8 cellular contexts compared by ENCODE assay signal in genomic region chr1:23657659-23658275, GRCh38. TPM values are rescaled to one million over a fixed set of nuclear protein-coding genes. Genes with fewer than 3 reads are reported as not detected.
DNase-seq lines count a peak whose midpoint lies in the region; ATAC-seq and TF ChIP-seq lines count a peak whose summit lies in the region.

No MANE protein-coding gene starts in this region.

- H3F3A ChIP-seq in GM23338 (replicated peaks; ENCODE audit: low read depth): 0 out of 2 replicates have a peak, but pooled peaks cover 2% of the 10 kb centered on the region

- H3K4me3 ChIP-seq in CD4-positive, CD25-positive, alpha-beta regulatory T cell (ENCODE audit: low read depth, low read length): no peak overlapping the region
- H3K4me3 ChIP-seq in GM23338 (no peak overlapping the region), SJCRH30 (no peak overlapping the region), astrocyte of the cerebellum (ENCODE audit: low read depth, low read length) (no peak overlapping the region)

- H3K4me2 ChIP-seq in GM23338: no peak overlapping the region

- peak in 2 of 3 donors; percentile 17 to 51 for DNase-seq in CD4-positive, CD25-positive, alpha-beta regulatory T cell
- DNase-seq in GM23338 (ENCODE audit: low spot score) (peak; percentile 94), SJCRH30 (peak; percentile 76 to 86), astrocyte of the cerebellum (ENCODE audit: low read depth) (peak; percentile 11), kidney glomerular epithelial cell (lab: John Stamatoyannopoulos, UW) (peak; percentile 36), DMS79 (lab: John Stamatoyannopoulos, UW) (no peak)
- peak; percentile 10 for DNase-seq in stimulated activated CD8-positive, alpha-beta memory T cell treated with anti-CD3 and anti-CD28 coated beads, Interleukin-7, amount 100 ng/mL, for 24 hours (ENCODE audit: low read depth)

- H3K4me1 Mint-ChIP-seq in CD4-positive, CD25-positive, alpha-beta regulatory T cell: no peaks in the 10 kb centered on the region
- H3K4me1 Mint-ChIP-seq in GM23338: peaks cover 2% of the 10 kb centered on the region; the same call in 2 of the 3 replicates

- TF ChIP-seq CTCF in GM23338 (conservative IDR thresholded peaks at IDR 0.05; ENCODE audit: low read depth in 2 of 2) (peak; percentile 98 to 99), astrocyte of the cerebellum (IDR thresholded peaks at IDR 0.05; ENCODE audit: low read depth, low read length, missing control alignments) (peak; percentile 93)

- H3K9me2 ChIP-seq in GM23338 (ENCODE audit: insufficient read depth): no peaks in the 10 kb centered on the region

- H3K9me3 ChIP-seq in CD4-positive, CD25-positive, alpha-beta regulatory T cell (ENCODE audit: control insufficient read depth in 2 of 2, low read length in 2 of 2): no peaks in the 10 kb centered on the region
- H3K9me3 ChIP-seq in SJCRH30 (replicated peaks): no peaks in the 10 kb centered on the region

- ATAC-seq in CD4-positive, CD25-positive, alpha-beta regulatory T cell (ENCODE audit: low read depth in 2 of 2): no peak
- ATAC-seq in GM23338: peak; percentile 99
- no peak for ATAC-seq in HG03039 (IDR thresholded peaks at IDR 0.05; ENCODE audit: unreplicated experiment)

- H2AFZ ChIP-seq in GM23338: no peak overlapping the region; the same call in 1 of the 2 replicates

- no peaks in the 10 kb centered on the region for H4K20me1 ChIP-seq in GM23338 (replicated peaks; ENCODE audit: insufficient read depth)

- H3K27me3 ChIP-seq in CD4-positive, CD25-positive, alpha-beta regulatory T cell (ENCODE audit: control insufficient read depth, insufficient read depth, low read length): no peaks in the 10 kb centered on the region
- H3K27me3 ChIP-seq in GM23338 (ENCODE audit: insufficient read depth) (no peaks in the 10 kb centered on the region), SJCRH30 (peaks cover 3% of the 10 kb centered on the region; the same call in 1 of the 2 replicates)

- H3K4me3 Mint-ChIP-seq in CD4-positive, CD25-positive, alpha-beta regulatory T cell: no peak overlapping the region
- no peak overlapping the region for H3K4me3 Mint-ChIP-seq in GM23338

- H3K36me3 Mint-ChIP-seq in CD4-positive, CD25-positive, alpha-beta regulatory T cell: no peaks in the 10 kb centered on the region
- H3K36me3 Mint-ChIP-seq in GM23338 (ENCODE audit: low read depth): no peaks in the 10 kb centered on the region; the same call in 2 of the 3 replicates

- H3K27ac Mint-ChIP-seq in CD4-positive, CD25-positive, alpha-beta regulatory T cell: no peak overlapping the region
- H3K27ac Mint-ChIP-seq in GM23338: no peak overlapping the region

- no peaks in the 10 kb centered on the region for H3K36me3 ChIP-seq in CD4-positive, CD25-positive, alpha-beta regulatory T cell (ENCODE audit: control insufficient read depth, insufficient read depth, low read length)
- H3K36me3 ChIP-seq in GM23338 (ENCODE audit: insufficient read depth): no peaks in the 10 kb centered on the region
- no peaks in the 10 kb centered on the region for H3K36me3 ChIP-seq in SJCRH30

- H3K79me2 ChIP-seq in GM23338 (replicated peaks; ENCODE audit: insufficient read depth): no peaks in the 10 kb centered on the region

- no peak overlapping the region for H3K27ac ChIP-seq in CD4-positive, CD25-positive, alpha-beta regulatory T cell (ENCODE audit: insufficient read depth, low read length, poor library complexity, severe bottlenecking)
- H3K27ac ChIP-seq in GM23338 (ENCODE audit: low read depth) (no peak overlapping the region), SJCRH30 (no peak overlapping the region)

- H3K27me3 Mint-ChIP-seq in CD4-positive, CD25-positive, alpha-beta regulatory T cell: peaks cover 13% of the 10 kb centered on the region
- peaks cover 7% of the 10 kb centered on the region for H3K27me3 Mint-ChIP-seq in GM23338 (ENCODE audit: insufficient read depth, low read depth, poor library complexity)

- H3K4me1 ChIP-seq in CD4-positive, CD25-positive, alpha-beta regulatory T cell (ENCODE audit: control insufficient read depth, insufficient read depth, low read length, poor library complexity, severe bottlenecking): no peaks in the 10 kb centered on the region
- H3K4me1 ChIP-seq in GM23338 (ENCODE audit: insufficient read depth) (no peaks in the 10 kb centered on the region), SJCRH30 (peaks cover 17% of the 10 kb centered on the region; the same call in 1 of the 2 replicates)

- no peaks in the 10 kb centered on the region for H3K9me3 Mint-ChIP-seq in CD4-positive, CD25-positive, alpha-beta regulatory T cell
- no peaks in the 10 kb centered on the region; the same call in 2 of the 3 replicates for H3K9me3 Mint-ChIP-seq in GM23338

- in situ Hi-C loops in astrocyte of the cerebellum (cut with HindIII; ENCODE audit: low sequenced_read_pairs): no loop called here

TF ChIP-seq in GM23338, 12 proteins besides CTCF, POLR2A, EP300 and RAD21:
- TF ChIP-seq, protein P1, sequence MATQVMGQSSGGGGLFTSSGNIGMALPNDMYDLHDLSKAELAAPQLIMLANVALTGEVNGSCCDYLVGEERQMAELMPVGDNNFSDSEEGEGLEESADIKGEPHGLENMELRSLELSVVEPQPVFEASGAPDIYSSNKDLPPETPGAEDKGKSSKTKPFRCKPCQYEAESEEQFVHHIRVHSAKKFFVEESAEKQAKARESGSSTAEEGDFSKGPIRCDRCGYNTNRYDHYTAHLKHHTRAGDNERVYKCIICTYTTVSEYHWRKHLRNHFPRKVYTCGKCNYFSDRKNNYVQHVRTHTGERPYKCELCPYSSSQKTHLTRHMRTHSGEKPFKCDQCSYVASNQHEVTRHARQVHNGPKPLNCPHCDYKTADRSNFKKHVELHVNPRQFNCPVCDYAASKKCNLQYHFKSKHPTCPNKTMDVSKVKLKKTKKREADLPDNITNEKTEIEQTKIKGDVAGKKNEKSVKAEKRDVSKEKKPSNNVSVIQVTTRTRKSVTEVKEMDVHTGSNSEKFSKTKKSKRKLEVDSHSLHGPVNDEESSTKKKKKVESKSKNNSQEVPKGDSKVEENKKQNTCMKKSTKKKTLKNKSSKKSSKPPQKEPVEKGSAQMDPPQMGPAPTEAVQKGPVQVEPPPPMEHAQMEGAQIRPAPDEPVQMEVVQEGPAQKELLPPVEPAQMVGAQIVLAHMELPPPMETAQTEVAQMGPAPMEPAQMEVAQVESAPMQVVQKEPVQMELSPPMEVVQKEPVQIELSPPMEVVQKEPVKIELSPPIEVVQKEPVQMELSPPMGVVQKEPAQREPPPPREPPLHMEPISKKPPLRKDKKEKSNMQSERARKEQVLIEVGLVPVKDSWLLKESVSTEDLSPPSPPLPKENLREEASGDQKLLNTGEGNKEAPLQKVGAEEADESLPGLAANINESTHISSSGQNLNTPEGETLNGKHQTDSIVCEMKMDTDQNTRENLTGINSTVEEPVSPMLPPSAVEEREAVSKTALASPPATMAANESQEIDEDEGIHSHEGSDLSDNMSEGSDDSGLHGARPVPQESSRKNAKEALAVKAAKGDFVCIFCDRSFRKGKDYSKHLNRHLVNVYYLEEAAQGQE (IDR thresholded peaks at IDR 0.05; ENCODE audit: unreplicated experiment): peak; percentile 29
- TF ChIP-seq NANOG (IDR thresholded peaks at IDR 0.05; ENCODE audit: borderline replicate concordance): no peak

RNA-seq across cellular contexts. Expression of gene RPL11, which starts 33.8 kb away (rescaled TPM):
- 1,395 TPM for total RNA-seq in CD4-positive, CD25-positive, alpha-beta regulatory T cell
- polyA plus RNA-seq in CD4-positive, CD25-positive, alpha-beta regulatory T cell: 1,000 to 10,000 TPM; 1,256 to 1,673 (median 1,465) TPM
- total RNA-seq in GM23338 (2014; rRNA removed; shearing (Covaris generic)): 859 and 1,126 TPM in 2 replicates
- 1,427 and 1,484 TPM in 2 replicates for polyA plus RNA-seq in GM23338 (2016; fragmentation: Nextera tagmentation; extraction: Ambion mirVana)
- total RNA-seq in SJCRH30 (2014; rRNA removed; shearing (Covaris generic)): 3,637 and 3,779 TPM in 2 replicates
